ENCODE assay signal across 8 cellular contexts in the genomic region with DNA sequence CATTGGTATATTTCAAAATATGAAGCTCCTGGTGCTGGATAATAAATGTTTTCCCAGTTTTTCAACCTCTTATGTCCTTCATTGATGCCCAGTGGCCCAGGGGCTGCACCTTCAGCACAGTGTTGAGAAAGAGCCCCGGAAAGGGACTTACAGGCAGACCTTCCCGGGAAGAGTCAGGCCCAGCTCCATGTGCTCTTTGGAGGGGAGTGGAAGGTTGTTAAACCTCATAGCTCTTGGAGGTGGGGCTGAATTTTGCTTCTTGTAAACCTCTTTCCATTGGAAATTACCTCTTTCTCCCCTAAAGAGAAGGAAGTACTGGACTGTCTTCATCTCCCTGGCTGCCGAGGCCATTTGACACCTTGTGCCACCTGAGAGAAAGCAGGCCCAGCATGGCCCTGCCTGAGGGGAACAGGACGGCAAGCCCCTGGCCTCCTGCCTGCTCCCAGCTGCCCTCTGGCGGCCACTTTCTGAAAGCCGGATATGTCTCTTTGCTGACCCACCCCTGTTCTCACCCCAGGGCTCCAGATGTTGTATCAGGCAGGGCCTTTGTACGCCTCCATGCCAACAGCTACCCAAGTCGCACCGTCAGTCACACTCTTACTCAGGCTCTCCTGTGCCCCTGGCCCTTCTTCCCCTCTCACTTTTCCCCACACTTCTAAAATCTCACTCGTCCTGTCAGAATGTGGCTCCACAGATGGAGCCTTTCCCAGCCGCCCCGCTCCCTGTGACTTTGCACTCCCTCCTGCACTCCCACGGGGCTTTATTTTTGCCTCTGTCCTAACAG. TPM values are rescaled to one million over a fixed set of nuclear protein-coding genes. Genes with fewer than 3 reads are reported as not detected.
DNase-seq lines count a peak whose midpoint lies in the region; ATAC-seq and TF ChIP-seq lines count a peak whose summit lies in the region.

No MANE protein-coding gene starts in this region.

- CTCF ChIA-PET in activated CD8-positive, alpha-beta T cell treated with anti-CD3 and anti-CD28 coated beads for 36 hours (lab: Charles Lee) = interaction anchor here (0.7 to 29.8 kb wide), 31 partner anchors 10 to 137 kb away, joined by 3 to 913 read pairs (median 6); partner anchors contain the start of genes DEGS2 and EVL

- ATAC-seq in GM18873 (IDR thresholded peaks at IDR 0.05; ENCODE audit: low FRiP score, unreplicated experiment) (peak; percentile 55), HG03439 (IDR thresholded peaks at IDR 0.05; ENCODE audit: unreplicated experiment) (peak; percentile 73), memory B cell (ENCODE audit: low read depth) (peak; percentile 95)
- peak; percentile 58 for ATAC-seq in activated CD8-positive, alpha-beta T cell treated with anti-CD3 and anti-CD28 coated beads for 36 hours

- no peaks in the 10 kb centered on the region for H3K9me3 Mint-ChIP-seq in activated CD8-positive, alpha-beta T cell treated with anti-CD3 and anti-CD28 coated beads for 36 hours
- H3K9me3 Mint-ChIP-seq in memory B cell = no peaks in the 10 kb centered on the region

- H3K4me3 Mint-ChIP-seq in activated CD8-positive, alpha-beta T cell treated with anti-CD3 and anti-CD28 coated beads for 36 hours = peak overlapping the region; percentile 16
- no peak overlapping the region for H3K4me3 Mint-ChIP-seq in memory B cell

- peak; percentile 87 for TF ChIP-seq CTCF in activated CD8-positive, alpha-beta T cell treated with anti-CD3 and anti-CD28 coated beads for 36 hours (IDR thresholded peaks at IDR 0.05)

- intact Hi-C loops in activated CD8-positive, alpha-beta T cell treated with anti-CD3 and anti-CD28 coated beads for 36 hours (cut with micrococcal nuclease) = loop anchor here (2.0 to 5.0 kb wide), 2 partner anchors 41 to 125 kb away; partner anchors contain the start of gene EVL

- H3K27ac Mint-ChIP-seq in activated CD8-positive, alpha-beta T cell treated with anti-CD3 and anti-CD28 coated beads for 36 hours = peak overlapping the region; percentile 96
- H3K27ac Mint-ChIP-seq in memory B cell = peak overlapping the region; percentile 74

- H3K36me3 Mint-ChIP-seq in activated CD8-positive, alpha-beta T cell treated with anti-CD3 and anti-CD28 coated beads for 36 hours (ENCODE audit: low read depth) = peaks cover 83% of the 10 kb centered on the region
- H3K36me3 Mint-ChIP-seq in memory B cell = peaks cover 26% of the 10 kb centered on the region

- peaks cover 82% of the 10 kb centered on the region for H3K4me1 Mint-ChIP-seq in activated CD8-positive, alpha-beta T cell treated with anti-CD3 and anti-CD28 coated beads for 36 hours (ENCODE audit: low read depth)
- H3K4me1 Mint-ChIP-seq in memory B cell = peaks cover 49% of the 10 kb centered on the region

- POLR2A ChIA-PET in activated CD8-positive, alpha-beta T cell treated with anti-CD3 and anti-CD28 coated beads for 36 hours (lab: Charles Lee) = interaction anchor here (0.7 to 27.2 kb wide), 6 partner anchors 12 to 125 kb away, joined by 3 to 840 read pairs (median 6); partner anchors contain the start of gene EVL

- DNase-seq in AG08396 (ENCODE audit: low spot score) = peak; percentile 85
- DNase-seq in NCI-H748 (lab: John Stamatoyannopoulos, UW; ENCODE audit: unreplicated experiment) = peak; percentile 73
- DNase-seq in activated CD8-positive, alpha-beta T cell treated with anti-CD3 and anti-CD28 coated beads for 36 hours = peak; percentile 95
- peak; percentile 93 for DNase-seq in ecto neural progenitor cell (ENCODE audit: low spot score)
- DNase-seq in memory B cell (ENCODE audit: low spot score in 2 of 2) = peak; percentile 79 to 84
- peak; percentile 84 to 88 for DNase-seq in stimulated activated CD8-positive, alpha-beta memory T cell treated with anti-CD3 and anti-CD28 coated beads, Interleukin-2, amount 100 ng/mL, for 48 hours (ENCODE audit: low read depth in 2 of 2)

- H3K27me3 Mint-ChIP-seq in activated CD8-positive, alpha-beta T cell treated with anti-CD3 and anti-CD28 coated beads for 36 hours = no peaks in the 10 kb centered on the region
- H3K27me3 Mint-ChIP-seq in memory B cell = no peaks in the 10 kb centered on the region

RNA-seq across cellular contexts. Expression of gene EVL, which starts 43.0 kb away (rescaled TPM):
- 100 to 1,000 TPM; 340 to 351 TPM for total RNA-seq in activated CD8-positive, alpha-beta T cell treated with anti-CD3 and anti-CD28 coated beads for 36 hours

RNA-seq across cellular contexts. Expression of gene DEGS2, which starts 51.2 kb away (rescaled TPM):
- 1 to 10 TPM; 2.6 to 3.1 TPM for total RNA-seq in activated CD8-positive, alpha-beta T cell treated with anti-CD3 and anti-CD28 coated beads for 36 hours

Comparison
In these comparisons a context has a peak if more than half of its experiments do, and no peak if none do; other contexts are left out.
1. Peak in every context shown above with its lines: DNase-seq and ATAC-seq.